Comparison of ENCODE assay signal across 1 cellular context in genomic region chr9:114155967-114156294, GRCh38.
A peak's percentile ranks its signal among the peaks of the same experiment; 100 is the strongest.
TF ChIP-seq lines count a peak whose summit lies in the region.

No MANE protein-coding gene starts in this region.

TF ChIP-seq in WTC11, 78 proteins besides CTCF, POLR2A, EP300 and RAD21 (continued from another document):
- TF ChIP-seq ZNF423 (CRISPR knock-in tag; IDR thresholded peaks at IDR 0.05) = 0 out of 2 replicates have a peak, but pooled peaks have one; percentile 5
- 0 out of 2 replicates have a peak, but pooled peaks have one; percentile 29 for TF ChIP-seq KAT7 (CRISPR knock-in tag; IDR thresholded peaks at IDR 0.05; ENCODE audit: borderline replicate concordance)
- TF ChIP-seq ELF4 (CRISPR knock-in tag; IDR thresholded peaks at IDR 0.05; ENCODE audit: low read depth) = no peak
- no peak for TF ChIP-seq FOXK1 (CRISPR knock-in tag; IDR thresholded peaks at IDR 0.05)
- TF ChIP-seq ZNF532 (CRISPR knock-in tag; IDR thresholded peaks at IDR 0.05; ENCODE audit: borderline replicate concordance) = no peak
- TF ChIP-seq ARID4B (CRISPR knock-in tag; IDR thresholded peaks at IDR 0.05; ENCODE audit: borderline replicate concordance) = no peak
- TF ChIP-seq TP53 (CRISPR knock-in tag; IDR thresholded peaks at IDR 0.05) = no peak
- no peak for TF ChIP-seq CDX4 (CRISPR knock-in tag; IDR thresholded peaks at IDR 0.05; ENCODE audit: borderline replicate concordance)
- no peak for TF ChIP-seq STAT6 (CRISPR knock-in tag; conservative IDR thresholded peaks at IDR 0.05; ENCODE audit: low read depth)
- TF ChIP-seq MAX (CRISPR knock-in tag; IDR thresholded peaks at IDR 0.05) = no peak
- TF ChIP-seq ZNF138 (CRISPR knock-in tag; conservative IDR thresholded peaks at IDR 0.05) = no peak
